1 cellular context compared by ENCODE assay signal in the genomic region with DNA sequence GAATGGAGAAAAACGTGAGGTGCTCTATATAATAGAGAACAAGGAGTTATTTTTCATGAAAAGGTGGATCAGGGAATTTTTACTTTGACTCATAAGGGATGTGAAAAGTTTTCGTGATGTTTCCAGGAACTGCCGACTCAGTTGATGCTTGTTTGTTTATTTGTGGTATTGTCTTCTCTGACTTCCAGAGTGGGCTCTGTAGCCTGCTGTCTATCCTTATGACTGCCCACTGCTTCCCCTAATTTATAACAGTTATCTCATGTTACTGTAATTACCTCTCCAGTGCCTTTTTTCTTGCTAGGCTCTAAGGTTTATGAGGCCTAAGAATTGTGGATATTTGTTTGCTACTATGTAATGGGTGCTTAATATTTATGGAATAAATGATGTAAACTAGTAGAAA.
TF ChIP-seq lines count a peak whose summit lies in the region.

No MANE protein-coding gene starts in this region.

TF ChIP-seq in HEK293T, 16 proteins besides CTCF, POLR2A, EP300 and RAD21:
- TF ChIP-seq ARNT (IDR thresholded peaks at IDR 0.05), result no peak
- TF ChIP-seq, protein P1, sequence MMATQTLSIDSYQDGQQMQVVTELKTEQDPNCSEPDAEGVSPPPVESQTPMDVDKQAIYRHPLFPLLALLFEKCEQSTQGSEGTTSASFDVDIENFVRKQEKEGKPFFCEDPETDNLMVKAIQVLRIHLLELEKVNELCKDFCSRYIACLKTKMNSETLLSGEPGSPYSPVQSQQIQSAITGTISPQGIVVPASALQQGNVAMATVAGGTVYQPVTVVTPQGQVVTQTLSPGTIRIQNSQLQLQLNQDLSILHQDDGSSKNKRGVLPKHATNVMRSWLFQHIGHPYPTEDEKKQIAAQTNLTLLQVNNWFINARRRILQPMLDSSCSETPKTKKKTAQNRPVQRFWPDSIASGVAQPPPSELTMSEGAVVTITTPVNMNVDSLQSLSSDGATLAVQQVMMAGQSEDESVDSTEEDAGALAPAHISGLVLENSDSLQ (IDR thresholded peaks at IDR 0.05), result peak; percentile 80
